14 cellular contexts compared by ENCODE assay signal in the genomic region with DNA sequence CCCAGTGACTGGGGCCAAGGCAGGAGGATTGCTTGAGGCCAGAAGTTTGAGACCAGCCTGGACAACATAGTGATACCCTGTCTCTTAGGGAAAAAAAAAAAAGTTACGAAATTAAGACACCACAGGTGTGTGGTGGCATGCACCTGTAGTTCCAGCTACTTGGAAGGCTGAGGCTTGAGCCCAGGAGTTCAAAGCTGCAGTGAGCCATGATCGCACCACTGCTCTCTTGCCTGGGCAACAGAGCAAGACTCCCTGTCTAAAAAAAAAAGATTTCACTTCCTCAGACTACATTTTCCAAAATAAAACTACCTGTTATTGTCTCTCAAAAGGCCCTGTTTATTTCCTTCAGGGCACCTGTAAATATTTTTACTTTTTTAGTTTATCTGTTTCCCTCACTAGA. TPM values are rescaled to one million over a fixed set of nuclear protein-coding genes. Genes with fewer than 3 reads are reported as not detected.
DNase-seq lines count a peak whose midpoint lies in the region; ATAC-seq and TF ChIP-seq lines count a peak whose summit lies in the region.
"Had no signal": no experiment of that assay in that cellular context is flagged by ENCODE, and none has a peak within 500 bp of the region (broad histone marks: within the 10 kb centered on the region; RNA-seq: fewer than 3 reads in every experiment).

No MANE protein-coding gene starts in this region.

- POLR2A ChIA-PET in T-cell (lab: Charles Lee): no interaction called here

- H3K36me3 ChIP-seq in muscle layer of duodenum (ENCODE audit: control insufficient read depth in 1 of 2, insufficient read depth in 2 of 2, low read length in 2 of 2): peaks cover 27 to 48% of the 10 kb centered on the region in 2 donors

- no peaks in the 10 kb centered on the region for H3K9me3 ChIP-seq in muscle layer of duodenum (ENCODE audit: control insufficient read depth in 1 of 2, low read length in 2 of 2)

- no peak overlapping the region for H3K4me3 Mint-ChIP-seq in activated naive CD4-positive, alpha-beta T cell treated with anti-CD3 and anti-CD28 coated beads, Interleukin-2, amount 50 U/mL, for 24 hours
- H3K4me3 Mint-ChIP-seq in T-cell (no peak overlapping the region), type B pancreatic cell (no peak overlapping the region)

- H3K4me3 ChIP-seq in muscle layer of duodenum (ENCODE audit: low read depth in 1 of 2, low read length in 2 of 2): no peak overlapping the region

- peaks cover 23% of the 10 kb centered on the region for H3K36me3 Mint-ChIP-seq in activated naive CD4-positive, alpha-beta T cell treated with anti-CD3 and anti-CD28 coated beads, Interleukin-2, amount 50 U/mL, for 24 hours
- H3K36me3 Mint-ChIP-seq in T-cell: peaks cover 15% of the 10 kb centered on the region
- H3K36me3 Mint-ChIP-seq in type B pancreatic cell: peaks cover 3% of the 10 kb centered on the region

- H3K27ac Mint-ChIP-seq in activated naive CD4-positive, alpha-beta T cell treated with anti-CD3 and anti-CD28 coated beads, Interleukin-2, amount 50 U/mL, for 24 hours: peak overlapping the region; percentile 76
- H3K27ac Mint-ChIP-seq in T-cell: peak overlapping the region; percentile 55 to 59
- peak overlapping the region; percentile 23 for H3K27ac Mint-ChIP-seq in type B pancreatic cell

- H3K27me3 Mint-ChIP-seq in activated naive CD4-positive, alpha-beta T cell treated with anti-CD3 and anti-CD28 coated beads, Interleukin-2, amount 50 U/mL, for 24 hours: no peaks in the 10 kb centered on the region
- no peaks in the 10 kb centered on the region for H3K27me3 Mint-ChIP-seq in T-cell
- H3K27me3 Mint-ChIP-seq in type B pancreatic cell: no peaks in the 10 kb centered on the region

- CTCF ChIA-PET in T-cell (lab: Charles Lee): no interaction called here

- peaks cover 16 to 39% of the 10 kb centered on the region in 2 donors for H3K4me1 ChIP-seq in muscle layer of duodenum (ENCODE audit: control insufficient read depth in 1 of 2, insufficient read depth in 2 of 2, low read length in 2 of 2)

- H3K9me3 Mint-ChIP-seq in activated naive CD4-positive, alpha-beta T cell treated with anti-CD3 and anti-CD28 coated beads, Interleukin-2, amount 50 U/mL, for 24 hours: no peaks in the 10 kb centered on the region
- H3K9me3 Mint-ChIP-seq in T-cell (no peaks in the 10 kb centered on the region), type B pancreatic cell (no peaks in the 10 kb centered on the region)

- H3K27me3 ChIP-seq in muscle layer of duodenum (ENCODE audit: low read depth, low read length): no peaks in the 10 kb centered on the region

- no peak for ATAC-seq in T-cell (replicated peaks in 1 of 4)
- ATAC-seq in GM21367 (IDR thresholded peaks at IDR 0.05; ENCODE audit: unreplicated experiment): no peak
- ATAC-seq in HG02759 (IDR thresholded peaks at IDR 0.05; ENCODE audit: unreplicated experiment): no peak
- ATAC-seq: PC-3 had no signal

- no peak for DNase-seq in activated naive CD4-positive, alpha-beta T cell (lab: John Stamatoyannopoulos, UW)
- DNase-seq in T-cell (no peak), type B pancreatic cell (ENCODE audit: extremely low spot score, unreplicated experiment) (no peak), dedifferentiated amniotic fluid mesenchymal stem cell (ENCODE audit: extremely low spot score) (no peak)
- DNase-seq: anterior cingulate cortex, dermis blood vessel endothelial cell, NCI-H187, NCI-H524, PC-3 had no signal

- H3K27ac ChIP-seq in muscle layer of duodenum (ENCODE audit: low read length): peak overlapping the region; percentile 21
- H3K27ac ChIP-seq: parathyroid adenoma had no signal

- peaks cover 35% of the 10 kb centered on the region for H3K4me1 Mint-ChIP-seq in activated naive CD4-positive, alpha-beta T cell treated with anti-CD3 and anti-CD28 coated beads, Interleukin-2, amount 50 U/mL, for 24 hours
- H3K4me1 Mint-ChIP-seq in T-cell: peaks cover 21 to 45% (median 35%) of the 10 kb centered on the region in 3 donors
- H3K4me1 Mint-ChIP-seq in type B pancreatic cell (ENCODE audit: unreplicated experiment): peaks cover 14% of the 10 kb centered on the region

- no peak for TF ChIP-seq CTCF in type B pancreatic cell (conservative IDR thresholded peaks at IDR 0.05)

RNA-seq across cellular contexts. Expression of gene STK40, which starts 4.7 kb away (rescaled TPM):
- total RNA-seq in T-cell (10 to 100 TPM; 29.6 to 71.1 (median 56.7) TPM), type B pancreatic cell (ENCODE audit: low replicate concordance) (58.5 and 59.5 TPM in 2 replicates)

RNA-seq across cellular contexts. Expression of gene LSM10, which starts 7.3 kb away (rescaled TPM):
- 10 to 100 TPM; 26.2 to 59.9 (median 55.4) TPM for total RNA-seq in T-cell
- 32.3 and 36.4 TPM in 2 replicates for total RNA-seq in type B pancreatic cell (ENCODE audit: low replicate concordance)

RNA-seq across cellular contexts. Expression of gene OSCP1, which starts 59.8 kb away (rescaled TPM):
- total RNA-seq in T-cell (1 to 10 TPM in 1 of 5 donors, under 1 TPM in 4; 0.32 to 1.3 (median 0.68) TPM), type B pancreatic cell (ENCODE audit: low replicate concordance) (12.4 and 15.3 TPM in 2 replicates)

Comparison
In these comparisons a context has a peak if more than half of its experiments do, and no peak if none do; other contexts are left out.
1. H3K27ac Mint-ChIP-seq: peak in every context shown above with its lines; median percentile 76 in activated naive CD4-positive, alpha-beta T cell treated with anti-CD3 and anti-CD28 coated beads, Interleukin-2, amount 50 U/mL, for 24 hours; 57 in T-cell; 23 in type B pancreatic cell.